Comparison of ENCODE assay signal across 15 cellular contexts in genomic region chr12:75666126-75666979, GRCh38.
DNase-seq lines count a peak whose midpoint lies in the region; ATAC-seq, FAIRE-seq and TF ChIP-seq lines count a peak whose summit lies in the region.
"Had no signal": no experiment of that assay in that cellular context is flagged by ENCODE, and none has a peak within 500 bp of the region (broad histone marks: within the 10 kb centered on the region; RNA-seq: fewer than 3 reads in every experiment).

No MANE protein-coding gene starts in this region.

- TF ChIP-seq CTCF in Calu3 (IDR thresholded peaks at IDR 0.05; ENCODE audit: unreplicated experiment) = no peak
- no peak for TF ChIP-seq CTCF in fibroblast of the aortic adventitia (IDR thresholded peaks at IDR 0.05; ENCODE audit: insufficient read depth, low read length)

- H3K4me3 Mint-ChIP-seq in Calu3 (ENCODE audit: low read depth, unreplicated experiment) = no peak overlapping the region
- H3K4me3 Mint-ChIP-seq: activated CD4-positive, alpha-beta T cell treated with anti-CD3 and anti-CD28 coated beads, Interleukin-2, amount 10 ng/mL, durations not matched to agents 24 days and 14 days had no signal

- H3K9me3 ChIP-seq in neuronal stem cell (replicated peaks in 1 of 2; ENCODE audit: control insufficient read depth in 2 of 2, insufficient read depth in 1 of 2, low read depth in 1 of 2, low read length in 2 of 2) = peaks cover 0 to 4% of the 10 kb centered on the region in 2 donors
- H3K9me3 ChIP-seq in aorta (ENCODE audit: control insufficient read depth, low read length) = no peaks in the 10 kb centered on the region

- H4K8ac ChIP-seq in neuronal stem cell (ENCODE audit: low read depth, low read length) = no peak overlapping the region

- ATAC-seq in HG02938 (IDR thresholded peaks at IDR 0.05; ENCODE audit: unreplicated experiment) (no peak), aorta (ENCODE audit: low FRiP score) (no peak)
- ATAC-seq: Right ventricle myocardium inferior; stimulated activated naive CD8-positive, alpha-beta T cell treated with anti-CD3 and anti-CD28 coated beads, Interleukin-15, Interleukin-2, amounts not matched to agents 100 U/mL and 50 U/mL, for 24 hours had no signal

- H4K91ac ChIP-seq in neuronal stem cell (ENCODE audit: low read depth, low read length, poor library complexity) = no peak overlapping the region

- peak overlapping the region; percentile 82 for H2AFZ ChIP-seq in neuronal stem cell (ENCODE audit: low read length)

- WGBS in neuronal stem cell (ENCODE audit: extremely low coverage in 2 of 2, insufficient read length in 2 of 2, insufficient replicate concordance in 1 of 2), 2 donors = no CpG with 5 or more reads among the region's 5 CpGs
- 82 to 86% methylated on average over 5 of the region's 5 CpGs for WGBS in aorta, 2 donors

- H2AK5ac ChIP-seq in neuronal stem cell (ENCODE audit: low read depth, low read length) = no peak overlapping the region

- no peak overlapping the region for H3K18ac ChIP-seq in neuronal stem cell (ENCODE audit: low read length)

- H3K4me2 ChIP-seq in neuronal stem cell (ENCODE audit: insufficient read depth, low read length, poor library complexity, severe bottlenecking) = no peak overlapping the region

- no peaks in the 10 kb centered on the region for H3K27me3 ChIP-seq in neuronal stem cell (ENCODE audit: control insufficient read depth in 3 of 3, insufficient read depth in 3 of 3, low read depth in 1 of 3, low read length in 3 of 3)
- H3K27me3 ChIP-seq in aorta (ENCODE audit: control insufficient read depth in 1 of 2, insufficient read depth in 2 of 2, low read length in 1 of 2) = no peaks in the 10 kb centered on the region

- H3K9ac ChIP-seq in neuronal stem cell (ENCODE audit: low read depth, low read length, poor library complexity) = no peak overlapping the region

- H3K23ac ChIP-seq in neuronal stem cell (ENCODE audit: low read depth, low read length, poor library complexity) = no peak overlapping the region

- H3K27ac Mint-ChIP-seq in Calu3 (ENCODE audit: unreplicated experiment) = peak overlapping the region; percentile 21
- H3K27ac Mint-ChIP-seq: activated CD4-positive, alpha-beta T cell treated with anti-CD3 and anti-CD28 coated beads, Interleukin-2, amount 10 ng/mL, durations not matched to agents 24 days and 14 days had no signal

- BruUV-seq in Calu3 (replicated peaks; lab: Mats Ljungman, UMichigan) = no TSS peak

- H3K79me1 ChIP-seq in neuronal stem cell (ENCODE audit: low read depth, low read length) = no peaks in the 10 kb centered on the region

- H2BK15ac ChIP-seq in neuronal stem cell (ENCODE audit: low read length) = no peak overlapping the region

- no peak for FAIRE-seq in RCC 7860 (lab: Jason Lieb, UNC)

- H3K4me3 ChIP-seq in fibroblast of the aortic adventitia (ENCODE audit: low read depth, low read length) = no peak overlapping the region
- peak overlapping the region in 1 of 2 donors; percentile 33 for H3K4me3 ChIP-seq in neuronal stem cell (ENCODE audit: low read length in 2 of 2)
- no peak overlapping the region for H3K4me3 ChIP-seq in aorta (ENCODE audit: low read length in 2 of 2)

- no peak overlapping the region for H3K4ac ChIP-seq in neuronal stem cell (ENCODE audit: low read length)

- H3K27me3 Mint-ChIP-seq in Calu3 (ENCODE audit: unreplicated experiment) = no peaks in the 10 kb centered on the region

- no peak overlapping the region for H2BK12ac ChIP-seq in neuronal stem cell (ENCODE audit: low read length)

- no peak for DNase-seq in Calu3
- DNase-seq in RCC 7860 (ENCODE audit: low spot score) = peak; percentile 28
- DNase-seq in fibroblast of the aortic adventitia (ENCODE audit: low read depth) = peak; percentile 39
- no peak for DNase-seq in neuronal stem cell (ENCODE audit: low spot score)
- DNase-seq in retina = no peak
- no peak for DNase-seq in aorta
- no peak for DNase-seq in GM19238 (ENCODE audit: insufficient read length, low spot score)
- DNase-seq: activated CD4-positive, alpha-beta T cell treated with anti-CD3 and anti-CD28 coated beads, Interleukin-2, amount 10 ng/mL, durations not matched to agents 24 days and 14 days; activated gamma-delta T cell treated with Interleukin-2 at 50 U/mL for 16 hours; C1 segment of cervical spinal cord; NCI-H446 treated with DMSO at 0.1 percent for 48 hours; stimulated activated CD4-positive, alpha-beta T cell treated with anti-CD3 and anti-CD28 coated beads, Interleukin-1b, Interleukin-23, amount 100 ng/mL, for 48 hours; stimulated activated naive CD8-positive, alpha-beta T cell treated with anti-CD3 and anti-CD28 coated beads, Interleukin-15, Interleukin-2, amounts not matched to agents 100 U/mL and 50 U/mL, for 24 hours had no signal

- H3K27ac ChIP-seq in neuronal stem cell (replicated peaks; ENCODE audit: low read length) = no peak overlapping the region
- H3K27ac ChIP-seq in aorta (ENCODE audit: low read depth in 1 of 2, low read length in 2 of 2) = no peak overlapping the region

- no peaks in the 10 kb centered on the region for H3K36me3 Mint-ChIP-seq in Calu3 (ENCODE audit: insufficient read depth, unreplicated experiment)

- no peaks in the 10 kb centered on the region for H3K9me3 Mint-ChIP-seq in Calu3 (ENCODE audit: low read depth, unreplicated experiment)
- H3K9me3 Mint-ChIP-seq: activated CD4-positive, alpha-beta T cell treated with anti-CD3 and anti-CD28 coated beads, Interleukin-2, amount 10 ng/mL, durations not matched to agents 24 days and 14 days had no signal

- H2BK120ac ChIP-seq in neuronal stem cell (ENCODE audit: low read depth, low read length) = no peak overlapping the region

- peaks cover 4 to 25% of the 10 kb centered on the region in 2 donors for H3K4me1 ChIP-seq in neuronal stem cell (ENCODE audit: control insufficient read depth in 2 of 2, insufficient read depth in 1 of 2, low read depth in 1 of 2, low read length in 2 of 2)
- peaks cover 2 to 3% of the 10 kb centered on the region in 2 donors for H3K4me1 ChIP-seq in aorta (ENCODE audit: control insufficient read depth in 1 of 2, insufficient read depth in 2 of 2, low read length in 2 of 2)

- intact Hi-C loops in Calu3 (cut with micrococcal nuclease; ENCODE audit: unreplicated experiment) (no loop called here), aorta (cut with DNase I) (no loop called here)

- no peak overlapping the region for H2BK5ac ChIP-seq in neuronal stem cell (ENCODE audit: low read length)

- peaks cover 30% of the 10 kb centered on the region for H3K4me1 Mint-ChIP-seq in Calu3 (ENCODE audit: low read depth, unreplicated experiment)
- H3K4me1 Mint-ChIP-seq: activated CD4-positive, alpha-beta T cell treated with anti-CD3 and anti-CD28 coated beads, Interleukin-2, amount 10 ng/mL, durations not matched to agents 24 days and 14 days had no signal

- H3K14ac ChIP-seq in neuronal stem cell (ENCODE audit: low read length) = no peak overlapping the region

- CTCF ChIA-PET in Calu3 (lab: Charles Lee) = interaction anchor here (0.6 to 0.7 kb wide), 3 partner anchors 32 to 319 kb away, joined by 3 to 7 read pairs (median 3); no protein-coding TSS in a partner anchor

- H3K36me3 ChIP-seq in neuronal stem cell (replicated peaks in 1 of 2; ENCODE audit: control insufficient read depth in 2 of 2, insufficient read depth in 2 of 2, low read length in 2 of 2) = no peaks in the 10 kb centered on the region
- no peaks in the 10 kb centered on the region for H3K36me3 ChIP-seq in aorta (ENCODE audit: control insufficient read depth in 1 of 2, insufficient read depth in 2 of 2, low read length in 1 of 2)

Comparison
In these comparisons a context has a peak if more than half of its experiments do, and no peak if none do; other contexts are left out.
1. DNase-seq: peak in RCC 7860 (single experiment) and fibroblast of the aortic adventitia (single experiment); none in Calu3 (single experiment), neuronal stem cell (single experiment), retina (single experiment), aorta (0 of 2) and GM19238 (single experiment).